Comparison of ENCODE assay signal across 7 cellular contexts in the genomic region with DNA sequence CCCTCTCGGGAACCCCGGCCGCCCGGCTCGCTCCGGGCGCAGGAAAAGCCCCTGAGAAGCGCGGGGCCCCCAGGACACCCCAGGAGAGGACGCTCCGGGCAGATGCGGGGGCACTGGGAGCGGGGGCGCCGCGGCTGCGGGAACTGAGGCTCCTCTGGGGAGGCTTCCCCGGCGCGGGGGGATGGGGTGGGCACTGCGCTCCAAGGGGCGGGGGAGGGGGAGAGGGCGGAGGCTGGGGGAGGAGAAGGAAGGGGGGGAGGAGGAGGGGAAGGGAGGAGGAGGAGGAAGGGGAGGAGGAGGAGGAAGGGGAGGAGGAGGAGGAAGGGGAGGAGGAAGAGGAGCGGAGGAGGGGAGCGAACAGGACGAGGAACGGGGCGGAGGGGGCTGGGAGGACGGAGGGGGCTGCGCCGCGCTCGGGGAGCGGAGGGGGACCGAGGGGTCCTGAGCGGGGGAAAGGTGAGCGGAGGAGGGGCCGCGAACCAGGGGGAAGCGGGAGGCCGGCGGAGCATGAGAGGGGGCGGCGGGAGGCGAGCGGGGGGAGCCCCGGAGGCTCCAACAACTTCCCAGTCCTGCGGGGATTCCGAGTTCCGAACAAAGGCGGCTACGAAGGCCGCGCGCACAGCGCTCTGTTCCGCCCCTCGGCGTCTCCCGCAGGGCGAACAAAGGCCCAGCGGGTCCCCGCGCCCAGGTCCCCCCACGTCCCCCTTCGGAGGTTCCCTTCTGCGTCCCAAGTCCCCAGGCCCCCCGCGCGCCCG. TPM values are rescaled to one million over a fixed set of nuclear protein-coding genes. Genes with fewer than 3 reads are reported as not detected.
DNase-seq lines count a peak whose midpoint lies in the region; ATAC-seq, FAIRE-seq and TF ChIP-seq lines count a peak whose summit lies in the region.

No MANE protein-coding gene starts in this region.

- DNase-seq in LHCN-M2 (ENCODE audit: low read depth): peak; percentile 47
- DNase-seq in kidney: peak; percentile 86
- no peak for DNase-seq in Ammon's horn (ENCODE audit: low spot score)
- DNase-seq in Kasumi-1 (lab: John Stamatoyannopoulos, UW): no peak

- peak overlapping the region; percentile 96 to 100 (median 98) for H3K4me3 Mint-ChIP-seq in brain

- H3K4me3 ChIP-seq in kidney (ENCODE audit: low read length in 2 of 2) (peak overlapping the region in 1 of 2 donors; percentile 62), subcutaneous abdominal adipose tissue (ENCODE audit: low read depth in 1 of 5, low read length in 5 of 5) (peak overlapping the region; percentile 29 to 82 (median 77))

- no peak for ATAC-seq in HG03521 (IDR thresholded peaks at IDR 0.05; ENCODE audit: unreplicated experiment)

- H3K36me3 Mint-ChIP-seq in brain: peaks cover 42% of the 10 kb centered on the region

- H3K4me1 ChIP-seq in kidney (ENCODE audit: control insufficient read depth in 1 of 2, insufficient read depth in 1 of 2, low read depth in 1 of 2, low read length in 2 of 2): no peaks in the 10 kb centered on the region
- peaks cover 11 to 63% (median 55%) of the 10 kb centered on the region in 5 donors for H3K4me1 ChIP-seq in subcutaneous abdominal adipose tissue (ENCODE audit: control insufficient read depth in 5 of 5, insufficient read depth in 5 of 5, low read length in 5 of 5)

- intact Hi-C loops in kidney (cut with DNase I): no loop called here

- peaks cover 0 to 12% (median 6%) of the 10 kb centered on the region in 5 experiments for H3K9me3 Mint-ChIP-seq in brain

- no peak for FAIRE-seq in kidney (lab: Jason Lieb, UNC)

- peak overlapping the region; percentile 74 to 86 for H3K27ac ChIP-seq in kidney (ENCODE audit: low read depth in 2 of 2, low read length in 2 of 2)
- H3K27ac ChIP-seq in subcutaneous abdominal adipose tissue (ENCODE audit: low read depth, low read length): peak overlapping the region; percentile 95

- no peaks in the 10 kb centered on the region for H3K36me3 ChIP-seq in kidney (ENCODE audit: control insufficient read depth in 1 of 2, insufficient read depth in 2 of 2, low read length in 2 of 2)
- H3K36me3 ChIP-seq in subcutaneous abdominal adipose tissue (ENCODE audit: control insufficient read depth in 5 of 5, insufficient read depth in 5 of 5, low read length in 5 of 5): peaks cover 0 to 3% (median 3%) of the 10 kb centered on the region in 5 donors

- H3K9me3 ChIP-seq in kidney (ENCODE audit: control insufficient read depth in 1 of 2, low read length in 2 of 2) (no peaks in the 10 kb centered on the region), subcutaneous abdominal adipose tissue (ENCODE audit: control insufficient read depth in 5 of 5, low read length in 5 of 5) (no peaks in the 10 kb centered on the region)

- no peak for TF ChIP-seq CTCF in brain (conservative IDR thresholded peaks at IDR 0.05)
- no peak for TF ChIP-seq CTCF in kidney (IDR thresholded peaks at IDR 0.05; ENCODE audit: borderline replicate concordance, extremely low read depth, insufficient read depth)

- H3K4me1 Mint-ChIP-seq in brain: peaks cover 35% of the 10 kb centered on the region

- H3K27me3 Mint-ChIP-seq in brain: peaks cover 4% of the 10 kb centered on the region

- no peaks in the 10 kb centered on the region for H3K27me3 ChIP-seq in subcutaneous abdominal adipose tissue (ENCODE audit: control insufficient read depth in 5 of 5, insufficient read depth in 4 of 5, low read length in 5 of 5)

- H3K27ac Mint-ChIP-seq in brain: peak overlapping the region; percentile 59 to 97 (median 82)

- peak overlapping the region in 1 of 2 donors; percentile 46 for H3K9ac ChIP-seq in kidney (ENCODE audit: low read length in 2 of 2)
- peak overlapping the region in 4 of 5 donors; percentile 71 to 83 (median 80) for H3K9ac ChIP-seq in subcutaneous abdominal adipose tissue (ENCODE audit: low read length in 5 of 5)

RNA-seq across cellular contexts. Expression of a gene that starts 0.7 kb away (rescaled TPM):
- total RNA-seq in LHCN-M2 (2014; rRNA removed) (122 and 126 TPM in 2 replicates), kidney (42.3 TPM)
- polyA plus RNA-seq in LHCN-M2 (2012): 151 TPM
- polyA plus RNA-seq in brain (ENCODE audit: insufficient read depth, low read depth, low replicate concordance) (6.9 TPM), kidney (ENCODE audit: insufficient read depth, low read depth, low replicate concordance) (4.7 TPM)

Comparison
In these comparisons a context has a peak if more than half of its experiments do, and no peak if none do; other contexts are left out.
1. DNase-seq: peak in LHCN-M2 (single experiment) and kidney (single experiment); none in Ammon's horn (single experiment) and Kasumi-1 (0 of 2).